Comparison of ENCODE assay signal across 11 cellular contexts in the genomic region with DNA sequence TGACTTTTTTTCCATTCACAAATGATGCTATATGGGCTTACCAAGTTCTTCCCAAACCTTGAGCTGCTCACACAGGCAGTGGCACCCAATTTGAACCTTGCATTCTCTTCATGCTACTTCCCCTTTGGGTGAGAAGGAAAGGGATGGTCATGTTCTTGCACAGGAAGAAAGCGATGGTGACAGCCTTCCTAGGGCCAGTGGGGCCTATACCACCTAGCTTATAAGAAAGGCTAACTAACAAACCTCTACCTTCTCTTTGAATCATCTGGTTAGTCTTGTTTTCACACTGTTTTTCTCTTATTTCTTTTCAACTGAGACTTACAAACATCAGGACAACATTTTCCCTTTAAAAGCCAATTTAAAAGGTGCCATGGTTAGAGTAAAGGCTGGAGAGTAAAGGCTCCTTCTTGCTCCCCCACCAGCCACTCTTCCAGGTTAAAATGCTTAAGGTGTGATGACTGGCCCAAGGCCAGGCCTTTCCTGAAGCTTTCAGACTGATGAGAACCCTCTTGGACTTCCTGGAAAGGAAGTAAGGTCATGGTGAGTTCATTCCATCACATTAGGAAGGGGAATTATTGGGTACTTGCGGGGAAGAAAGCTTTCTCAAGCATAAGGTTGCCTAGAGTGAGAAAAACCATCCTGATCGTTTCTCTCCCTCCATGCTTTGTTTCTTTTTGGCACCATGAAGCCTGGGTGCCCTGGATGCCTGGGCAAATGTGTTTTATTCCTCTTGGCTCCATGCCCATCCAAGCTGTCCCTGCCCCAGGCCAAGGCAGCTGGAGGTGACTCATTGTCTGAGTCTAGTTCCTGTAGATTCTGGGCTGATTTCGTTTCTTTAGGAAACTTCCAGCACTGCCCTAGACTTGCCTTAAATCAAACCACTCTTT. TPM values are rescaled to one million over a fixed set of nuclear protein-coding genes. Genes with fewer than 3 reads are reported as not detected.
A peak's percentile ranks its signal among the peaks of the same experiment; 100 is the strongest.
DNase-seq lines count a peak whose midpoint lies in the region; ATAC-seq and TF ChIP-seq lines count a peak whose summit lies in the region.
"Had no signal": no experiment of that assay in that cellular context is flagged by ENCODE, and none has a peak within 500 bp of the region (broad histone marks: within the 10 kb centered on the region; RNA-seq: fewer than 3 reads in every experiment).

No MANE protein-coding gene starts in this region.

- H3K27me3 ChIP-seq in BLaER1 treated with 17β-estradiol and CSF1 and Interleukin-3, amounts not matched to agents 10 nM and 100 nM, result no peaks in the 10 kb centered on the region

- H3K27me3 Mint-ChIP-seq in mesothelial cell of epicardium (ENCODE audit: low read depth), result no peaks in the 10 kb centered on the region

- no peaks in the 10 kb centered on the region for H3K36me3 ChIP-seq in BLaER1 treated with 17β-estradiol and CSF1 and Interleukin-3, amounts not matched to agents 10 nM and 100 nM

- ATAC-seq in GM19452 (IDR thresholded peaks at IDR 0.05; ENCODE audit: unreplicated experiment) (no peak), HG02870 (IDR thresholded peaks at IDR 0.05; ENCODE audit: unreplicated experiment) (no peak)

- H3K27ac Mint-ChIP-seq in mesothelial cell of epicardium, result peak overlapping the region; percentile 80
- H3K27ac Mint-ChIP-seq: activated T-helper 1 cell treated with anti-CD3 and anti-CD28 coated beads, Interleukin-12 subunit alpha, Interleukin-12 subunit beta, Interleukin-2, Interleukin-4 antibody, amounts not matched to agents 30 ng/mL and 10 ng/mL and 1 ng/mL, durations not matched to agents 14 hours and 24 hours and 36 hours had no signal

- H3K4me2 ChIP-seq in BLaER1 treated with 17β-estradiol and CSF1 and Interleukin-3, amounts not matched to agents 10 nM and 100 nM, result peak overlapping the region in 6 of 11 experiments; percentile 12 to 51 (median 36); a peak in 9 of 22 replicates

- peaks cover 0 to 29% (median 4%) of the 10 kb centered on the region in 10 experiments; a peak in 10 of 20 replicates for H3K4me1 ChIP-seq in BLaER1 treated with 17β-estradiol and CSF1 and Interleukin-3, amounts not matched to agents 10 nM and 100 nM

- H3K36me3 Mint-ChIP-seq in mesothelial cell of epicardium, result no peaks in the 10 kb centered on the region

- H3K9me3 ChIP-seq in BLaER1 treated with 17β-estradiol and CSF1 and Interleukin-3, amounts not matched to agents 10 nM and 100 nM (replicated peaks in 1 of 11), result no peaks in the 10 kb centered on the region

- peaks cover 37% of the 10 kb centered on the region for H3K4me1 Mint-ChIP-seq in mesothelial cell of epicardium

- H3K9ac ChIP-seq in BLaER1 treated with 17β-estradiol and CSF1 and Interleukin-3, amounts not matched to agents 10 nM and 100 nM, result no peak overlapping the region

- DNase-seq in NCI-H2029 (lab: John Stamatoyannopoulos, UW) (peak; percentile 49), dermis blood vessel endothelial cell (peak; percentile 92), mesothelial cell of epicardium (ENCODE audit: low spot score in 2 of 2, unreplicated experiment in 2 of 2) (no peak), GM10266 (ENCODE audit: extremely low spot score) (no peak)
- DNase-seq in stimulated activated CD4-positive, alpha-beta T cell treated with anti-CD3 and anti-CD28 coated beads, Interleukin-15, amount 100 ng/mL, for 24 hours, result no peak
- DNase-seq: DMS79, mesendoderm had no signal

- H3K27ac ChIP-seq in BLaER1 treated with 17β-estradiol and CSF1 and Interleukin-3, amounts not matched to agents 10 nM and 100 nM, result peak overlapping the region in 1 of 11 experiments; percentile 23; a peak in 1 of 22 replicates

- no peak overlapping the region for H3K4me3 ChIP-seq in BLaER1 treated with 17β-estradiol and CSF1 and Interleukin-3, amounts not matched to agents 10 nM and 100 nM

- no peak overlapping the region for H3K4me3 Mint-ChIP-seq in mesothelial cell of epicardium
- H3K4me3 Mint-ChIP-seq: activated T-helper 1 cell treated with anti-CD3 and anti-CD28 coated beads, Interleukin-12 subunit alpha, Interleukin-12 subunit beta, Interleukin-2, Interleukin-4 antibody, amounts not matched to agents 30 ng/mL and 10 ng/mL and 1 ng/mL, durations not matched to agents 14 hours and 24 hours and 36 hours had no signal

- no peaks in the 10 kb centered on the region for H3K9me3 Mint-ChIP-seq in mesothelial cell of epicardium
- H3K9me3 Mint-ChIP-seq: activated T-helper 1 cell treated with anti-CD3 and anti-CD28 coated beads, Interleukin-12 subunit alpha, Interleukin-12 subunit beta, Interleukin-2, Interleukin-4 antibody, amounts not matched to agents 30 ng/mL and 10 ng/mL and 1 ng/mL, durations not matched to agents 14 hours and 24 hours and 36 hours had no signal

- TF ChIP-seq CTCF in mesothelial cell of epicardium (IDR thresholded peaks at IDR 0.05; ENCODE audit: unreplicated experiment) (no peak), GM10266 (IDR thresholded peaks at IDR 0.05; ENCODE audit: control insufficient read depth, insufficient read depth, low read depth, missing control alignments) (no peak)

- no peaks in the 10 kb centered on the region for H4K20me1 ChIP-seq in BLaER1 treated with 17β-estradiol and CSF1 and Interleukin-3, amounts not matched to agents 10 nM and 100 nM

RNA-seq across cellular contexts. Expression of a gene that starts 41.4 kb away (rescaled TPM):
- total RNA-seq in dermis blood vessel endothelial cell (0.85 and 1.3 TPM in 2 replicates), mesothelial cell of epicardium (13.1 to 14.9 TPM (median 14.3 TPM) in 3 replicates)
- total RNA-seq: activated T-helper 1 cell treated with anti-CD3 and anti-CD28 coated beads, Interleukin-12 subunit alpha, Interleukin-12 subunit beta, Interleukin-2, Interleukin-4 antibody, amounts not matched to agents 30 ng/mL and 10 ng/mL and 1 ng/mL, durations not matched to agents 14 hours and 24 hours and 36 hours had no signal

Comparison
In these comparisons a context has a peak if more than half of its experiments do, and no peak if none do; other contexts are left out.
1. DNase-seq: peak in NCI-H2029 (single experiment) and dermis blood vessel endothelial cell (single experiment); none in mesothelial cell of epicardium (0 of 2), stimulated activated CD4-positive, alpha-beta T cell treated with anti-CD3 and anti-CD28 coated beads, Interleukin-15, amount 100 ng/mL, for 24 hours (single experiment) and GM10266 (single experiment).